ENCODE assay signal across 7 cellular contexts in the genomic region with DNA sequence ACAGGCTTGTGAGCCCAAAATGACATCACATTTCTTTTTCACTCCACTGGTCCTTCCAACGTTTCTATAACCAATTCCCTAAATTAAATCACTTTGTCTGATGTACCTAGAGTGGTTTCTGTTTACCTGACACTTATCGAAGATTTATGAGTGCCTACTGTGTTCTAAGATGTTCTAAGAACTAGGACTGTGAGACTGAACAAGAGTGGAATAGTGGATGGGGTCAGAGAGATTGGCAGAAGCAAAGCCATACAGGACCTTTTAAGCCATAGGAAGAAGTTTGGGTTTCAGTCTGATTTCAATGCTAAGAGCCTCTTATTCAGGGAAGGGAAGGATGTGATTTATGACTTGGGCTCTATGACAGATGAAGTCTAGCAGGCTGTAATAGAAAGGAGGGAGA.
"Had no signal": no experiment of that assay in that cellular context is flagged by ENCODE, and none has a peak within 500 bp of the region (broad histone marks: within the 10 kb centered on the region; RNA-seq: fewer than 3 reads in every experiment).

No MANE protein-coding gene starts in this region.

- FAIRE-seq: HTR-8/SVneo had no signal

- DNase-seq: GM23248, GOT3, H7, IMR-90 had no signal

- H3K27ac ChIP-seq: GM23248 had no signal

- H2AFZ ChIP-seq: GM23248 had no signal

- H3K4me3 ChIP-seq: GM23248, HAP-1 had no signal

- H3K9ac ChIP-seq: GM23248 had no signal

- H3K36me3 ChIP-seq: HAP-1 had no signal

- ATAC-seq: HCT116 had no signal
